Comparison of ENCODE assay signal across 22 cellular contexts in the genomic region with DNA sequence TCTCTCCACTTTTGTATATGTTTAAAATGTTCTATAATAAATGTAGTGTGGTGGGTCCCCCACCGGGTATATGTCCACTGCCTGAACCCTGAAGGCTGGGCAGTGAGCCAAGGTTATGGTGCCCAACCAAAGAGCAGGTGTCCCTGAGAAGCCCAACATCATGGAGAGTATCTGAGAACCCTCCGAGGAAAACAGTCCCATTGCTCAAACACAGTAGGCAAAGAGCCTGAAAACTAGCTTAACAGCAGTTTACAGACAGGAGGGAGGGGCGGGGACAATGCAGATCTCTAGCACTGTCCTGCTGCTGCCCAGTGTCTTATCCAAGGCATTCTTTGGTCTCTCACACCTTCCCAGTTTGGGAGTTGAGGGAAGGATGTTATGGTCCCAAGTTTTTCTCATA.
DNase-seq lines count a peak whose midpoint lies in the region; ATAC-seq and TF ChIP-seq lines count a peak whose summit lies in the region.
"Had no signal": no experiment of that assay in that cellular context is flagged by ENCODE, and none has a peak within 500 bp of the region (broad histone marks: within the 10 kb centered on the region; RNA-seq: fewer than 3 reads in every experiment).

No MANE protein-coding gene starts in this region.

- H3K4me1 ChIP-seq in gastroesophageal sphincter (peaks cover 0 to 18% (median 8%) of the 10 kb centered on the region in 3 donors), Peyer's patch (no peaks in the 10 kb centered on the region)
- H3K4me1 ChIP-seq: A549, esophagus squamous epithelium, prostate gland had no signal

- peak; percentile 33 to 62 for DNase-seq in NCI-H524 (lab: John Stamatoyannopoulos, UW)
- DNase-seq in NCI-H524 treated with DMSO at 0.1 percent for 48 hours (lab: John Stamatoyannopoulos, UW): no peak
- peak; percentile 67 for DNase-seq in NCI-H2227 (lab: John Stamatoyannopoulos, UW; ENCODE audit: unreplicated experiment)
- DNase-seq in SHP77 treated with DMSO at 0.1 percent for 48 hours (lab: John Stamatoyannopoulos, UW): peak; percentile 72
- DNase-seq in Peyer's patch: no peak
- no peak for DNase-seq in dorsolateral prefrontal cortex
- DNase-seq: activated B cell treated with CpG ODN at 0.5 μM for 24 hours; activated T-cell treated with anti-CD3 and anti-CD28 coated beads, Interleukin-2, amount 50 U/mL, for 48 hours; DMS79; effector memory CD4-positive, alpha-beta T cell; esophagus squamous epithelium; KBM-7; NCI-H526 treated with DMSO at 0.1 percent for 48 hours; nephron progenitor cell; PC-9; stimulated activated CD4-positive, alpha-beta T cell treated with anti-CD3 and anti-CD28 coated beads, Interleukin-4, amount 100 ng/mL, for 24 hours had no signal

- no peaks in the 10 kb centered on the region for H3K36me3 ChIP-seq in gastroesophageal sphincter
- H3K36me3 ChIP-seq in Peyer's patch: no peaks in the 10 kb centered on the region
- H3K36me3 ChIP-seq: esophagus squamous epithelium, prostate gland had no signal

- 34% methylated on average over 3 of the region's 3 CpGs; no CpG with 5 or more reads in 1 of the 2 donors for WGBS in gastroesophageal sphincter (ENCODE audit: low coverage in 1 of 2), 2 donors

- intact Hi-C loops in dorsolateral prefrontal cortex (cut with DNase I): no loop called here

- H3K27ac ChIP-seq in gastroesophageal sphincter (no peak overlapping the region), Peyer's patch (no peak overlapping the region), dorsolateral prefrontal cortex (no peak overlapping the region)
- H3K27ac ChIP-seq: A549, C4-2B, esophagus squamous epithelium, PC-9, prostate gland, skin epidermis had no signal

- H3K9me3 ChIP-seq in gastroesophageal sphincter: peaks cover 0 to 7% (median 0%) of the 10 kb centered on the region in 3 donors
- no peaks in the 10 kb centered on the region for H3K9me3 ChIP-seq in Peyer's patch
- H3K9me3 ChIP-seq: A549, esophagus squamous epithelium, prostate gland had no signal

- H3K27me3 ChIP-seq in gastroesophageal sphincter (no peaks in the 10 kb centered on the region), Peyer's patch (no peaks in the 10 kb centered on the region), dorsolateral prefrontal cortex (no peaks in the 10 kb centered on the region)
- H3K27me3 ChIP-seq: esophagus squamous epithelium had no signal

- H3K4me3 ChIP-seq in gastroesophageal sphincter: no peak overlapping the region
- H3K4me3 ChIP-seq in Peyer's patch: no peak overlapping the region
- no peak overlapping the region for H3K4me3 ChIP-seq in dorsolateral prefrontal cortex
- H3K4me3 ChIP-seq: A549, esophagus squamous epithelium, PC-9, prostate gland, skin epidermis had no signal

- TF ChIP-seq POLR2A in gastroesophageal sphincter (IDR thresholded peaks at IDR 0.05) (no peak), Peyer's patch (IDR thresholded peaks at IDR 0.05) (no peak)

- no peak for TF ChIP-seq CTCF in gastroesophageal sphincter (IDR thresholded peaks at IDR 0.05)
- no peak for TF ChIP-seq CTCF in Peyer's patch (IDR thresholded peaks at IDR 0.05)
- no peak for TF ChIP-seq CTCF in dorsolateral prefrontal cortex (IDR thresholded peaks at IDR 0.05 in 54 of 56, conservative IDR thresholded peaks at IDR 0.05 in 2 of 56; ENCODE audit: low read depth in 1 of 56, partially characterized antibody in 56 of 56)

- ATAC-seq in gastroesophageal sphincter: no peak
- no peak for ATAC-seq in GM18870 (IDR thresholded peaks at IDR 0.05; ENCODE audit: unreplicated experiment)
- ATAC-seq: A549 had no signal

- no peak for TF ChIP-seq EP300 in gastroesophageal sphincter (IDR thresholded peaks at IDR 0.05)

Comparison
In these comparisons a context has a peak if more than half of its experiments do, and no peak if none do; other contexts are left out.
1. DNase-seq: peak in NCI-H524 (2 of 2), NCI-H2227 (single experiment) and SHP77 treated with DMSO at 0.1 percent for 48 hours (single experiment); none in NCI-H524 treated with DMSO at 0.1 percent for 48 hours (single experiment), Peyer's patch (0 of 3) and dorsolateral prefrontal cortex (0 of 10).